Comparison of ENCODE assay signal across 8 cellular contexts in genomic region chr11:36455658-36456111, GRCh38. TPM values are rescaled to one million over a fixed set of nuclear protein-coding genes. Genes with fewer than 3 reads are reported as not detected.
DNase-seq lines count a peak whose midpoint lies in the region; ATAC-seq and TF ChIP-seq lines count a peak whose summit lies in the region.

No MANE protein-coding gene starts in this region.

- peaks cover 45% of the 10 kb centered on the region for H3K36me3 Mint-ChIP-seq in natural killer cell

- no peaks in the 10 kb centered on the region for H3K9me3 ChIP-seq in NT2/D1 (ENCODE audit: insufficient read depth, low read length)

- no peak for ATAC-seq in natural killer cell
- ATAC-seq in GM21737 (IDR thresholded peaks at IDR 0.05; ENCODE audit: unreplicated experiment), result no peak

- H3K4me1 ChIP-seq in NT2/D1 (ENCODE audit: insufficient read depth, insufficient read length), result peaks cover 21% of the 10 kb centered on the region

- DNase-seq in COLO829 (ENCODE audit: low spot score) (peak; percentile 58), NT2/D1 (ENCODE audit: low read depth, low spot score) (peak; percentile 25), epithelial cell of esophagus (ENCODE audit: low read depth) (peak; percentile 88), natural killer cell (no peak), NCI-H524 treated with DMSO at 0.1 percent for 48 hours (lab: John Stamatoyannopoulos, UW) (no peak), D341Med (ENCODE audit: low spot score) (no peak), DMS153 treated with DMSO at 0.1 percent for 48 hours (lab: John Stamatoyannopoulos, UW; ENCODE audit: unreplicated experiment) (no peak)

- no peaks in the 10 kb centered on the region for H3K27me3 Mint-ChIP-seq in natural killer cell (ENCODE audit: low read depth in 2 of 2)

- no peak overlapping the region for H3K4me3 Mint-ChIP-seq in natural killer cell

- no peaks in the 10 kb centered on the region for H3K27me3 ChIP-seq in NT2/D1 (ENCODE audit: insufficient read depth, insufficient read length)

- TF ChIP-seq CTCF in epithelial cell of esophagus (IDR thresholded peaks at IDR 0.05; ENCODE audit: insufficient read depth, low read depth, low read length, missing control alignments) (no peak), natural killer cell (IDR thresholded peaks at IDR 0.05) (no peak)

- no peaks in the 10 kb centered on the region for H3K9me3 Mint-ChIP-seq in natural killer cell

- peaks cover 85 to 93% of the 10 kb centered on the region in 2 donors for H3K4me1 Mint-ChIP-seq in natural killer cell

- peaks cover 34% of the 10 kb centered on the region for H3K36me3 ChIP-seq in NT2/D1 (ENCODE audit: insufficient read depth, insufficient read length, low read length)

- H3K27ac Mint-ChIP-seq in natural killer cell, result peak overlapping the region; percentile 53 to 88

- intact Hi-C loops in natural killer cell (cut with micrococcal nuclease), result no loop called here

- H3K4me3 ChIP-seq in NT2/D1 (ENCODE audit: insufficient read length, low read depth) (no peak overlapping the region), epithelial cell of esophagus (ENCODE audit: low read length) (no peak overlapping the region)

- H3K9ac ChIP-seq in NT2/D1 (ENCODE audit: insufficient read length, low read depth), result peak overlapping the region; percentile 53

RNA-seq across cellular contexts. Expression of gene TRAF6, which starts 54.4 kb away (rescaled TPM):
- total RNA-seq in natural killer cell, result 10 to 100 TPM; 37.9 to 43.3 (median 40.2) TPM

Comparison
In these comparisons a context has a peak if more than half of its experiments do, and no peak if none do; other contexts are left out.
1. DNase-seq: peak in COLO829 (single experiment), NT2/D1 (single experiment) and epithelial cell of esophagus (single experiment); none in natural killer cell (single experiment), NCI-H524 treated with DMSO at 0.1 percent for 48 hours (single experiment), D341Med (single experiment) and DMS153 treated with DMSO at 0.1 percent for 48 hours (single experiment).